Comparison of ENCODE assay signal across 1 cellular context in genomic region chr5:53430618-53431252, GRCh38.
A peak's percentile ranks its signal among the peaks of the same experiment; 100 is the strongest.
TF ChIP-seq lines count a peak whose summit lies in the region.

No MANE protein-coding gene starts in this region.

TF ChIP-seq in HepG2, 621 proteins besides CTCF, POLR2A, EP300 and RAD21 (continued from another document):
- TF ChIP-seq HMGXB3 (CRISPR knock-in tag; IDR thresholded peaks at IDR 0.05; ENCODE audit: borderline replicate concordance) = no peak
- no peak for TF ChIP-seq TIGD3 (CRISPR knock-in tag; IDR thresholded peaks at IDR 0.05; ENCODE audit: borderline replicate concordance)
- TF ChIP-seq RFXANK (CRISPR knock-in tag; IDR thresholded peaks at IDR 0.05) = no peak
- no peak for TF ChIP-seq ZNF234 (CRISPR knock-in tag; conservative IDR thresholded peaks at IDR 0.05)
- TF ChIP-seq ISL2 (CRISPR knock-in tag; IDR thresholded peaks at IDR 0.05) = no peak
- TF ChIP-seq CEBPG (CRISPR knock-in tag; IDR thresholded peaks at IDR 0.05) = peak; percentile 12; the same call in 1 of the 2 replicates
- no peak for TF ChIP-seq ZGPAT (CRISPR knock-in tag; IDR thresholded peaks at IDR 0.05)
- no peak for TF ChIP-seq ZBTB39 (CRISPR knock-in tag; IDR thresholded peaks at IDR 0.05)
- TF ChIP-seq ZBTB34 (CRISPR knock-in tag; IDR thresholded peaks at IDR 0.05) = no peak
- no peak for TF ChIP-seq ZNF430 (CRISPR knock-in tag; IDR thresholded peaks at IDR 0.05)
- no peak for TF ChIP-seq NR1H2 (CRISPR knock-in tag; IDR thresholded peaks at IDR 0.05; ENCODE audit: borderline replicate concordance, low read depth)
- TF ChIP-seq MTERF4 (CRISPR knock-in tag; IDR thresholded peaks at IDR 0.05) = no peak
- no peak for TF ChIP-seq PAX8 (CRISPR knock-in tag; IDR thresholded peaks at IDR 0.05; ENCODE audit: borderline replicate concordance)
- TF ChIP-seq HDAC1 (CRISPR knock-in tag; IDR thresholded peaks at IDR 0.05) = no peak
- TF ChIP-seq ZNF143 (CRISPR knock-in tag; IDR thresholded peaks at IDR 0.05) = no peak
- TF ChIP-seq ZNF513 (CRISPR knock-in tag; conservative IDR thresholded peaks at IDR 0.05) = no peak
- TF ChIP-seq CBX2 (IDR thresholded peaks at IDR 0.05; ENCODE audit: low read depth, low read length) = no peak
- no peak for TF ChIP-seq CBX2 (CRISPR knock-in tag; IDR thresholded peaks at IDR 0.05; ENCODE audit: low read depth)
- TF ChIP-seq HNRNPL (IDR thresholded peaks at IDR 0.05; ENCODE audit: low read depth, low read length) = no peak
- no peak for TF ChIP-seq ZNF280B (CRISPR knock-in tag; IDR thresholded peaks at IDR 0.05; ENCODE audit: borderline replicate concordance)
- TF ChIP-seq ZNF367 (CRISPR knock-in tag; IDR thresholded peaks at IDR 0.05; ENCODE audit: borderline replicate concordance) = no peak
- TF ChIP-seq SP2 (CRISPR knock-in tag; IDR thresholded peaks at IDR 0.05) = no peak
- TF ChIP-seq NFKBIZ (CRISPR knock-in tag; IDR thresholded peaks at IDR 0.05) = no peak
- TF ChIP-seq SMC3 (IDR thresholded peaks at IDR 0.05; ENCODE audit: low read length) = peak; percentile 59; the same call in 1 of the 2 replicates
- TF ChIP-seq ZNF644 (CRISPR knock-in tag; IDR thresholded peaks at IDR 0.05; ENCODE audit: low read depth) = 0 out of 2 replicates have a peak, but pooled peaks have one; percentile 16
TF ChIP-seq in HepG2: peak in this region for 5.
